In genomic region chr3:66898155-66898554, GRCh38 we compare ENCODE assay signal across 24 cellular contexts.
"Had no signal": no experiment of that assay in that cellular context is flagged by ENCODE, and none has a peak within 500 bp of the region (broad histone marks: within the 10 kb centered on the region; RNA-seq: fewer than 3 reads in every experiment).

No MANE protein-coding gene starts in this region.

- H3K27me3 ChIP-seq: Peyer's patch, SJCRH30 had no signal

- H3K9me3 ChIP-seq: SJCRH30 had no signal

- H3K4me2 ChIP-seq: PC-9 had no signal

- H3K27ac Mint-ChIP-seq: T-helper 17 cell had no signal

- H3K36me3 ChIP-seq: Peyer's patch, SJCRH30 had no signal

- H3K4me1 ChIP-seq: Peyer's patch, SJCRH30 had no signal

- H3K4me3 Mint-ChIP-seq: T-helper 17 cell had no signal

- H3K27me3 Mint-ChIP-seq: T-helper 17 cell had no signal

- H3K4me3 ChIP-seq: PC-9, Peyer's patch, SJCRH30 had no signal

- DNase-seq: IMR-90, Kasumi-1, KG1, MM.1S, NCI-H1092 treated with DMSO at 0.1 percent for 48 hours, NCI-H1436, NCI-H187, NCI-H2029, NCI-H2081 treated with DMSO at 0.1 percent for 48 hours, NCI-H2171 treated with DMSO at 0.1 percent for 48 hours, NCI-H345, NCI-H446 treated with DMSO at 0.1 percent for 48 hours, NCI-H510A treated with DMSO at 0.1 percent for 48 hours, NCI-H526, NCI-H748 treated with DMSO at 0.1 percent for 48 hours, PC-9, Peyer's patch, SHP77 treated with DMSO at 0.1 percent for 48 hours, SJCRH30, T-helper 1 cell, T-helper 17 cell had no signal

- H3K4me1 Mint-ChIP-seq: T-helper 17 cell had no signal

- H3K27ac ChIP-seq: PC-9, Peyer's patch, SJCRH30 had no signal

- ATAC-seq: HepG2, Right ventricle myocardium inferior, SK-N-SH treated with all-trans-retinoic acid at 6 μM for 48 hours, T-helper 17 cell had no signal

- H2AFZ ChIP-seq: PC-9 had no signal
